ENCODE assay signal across 15 cellular contexts in the genomic region with DNA sequence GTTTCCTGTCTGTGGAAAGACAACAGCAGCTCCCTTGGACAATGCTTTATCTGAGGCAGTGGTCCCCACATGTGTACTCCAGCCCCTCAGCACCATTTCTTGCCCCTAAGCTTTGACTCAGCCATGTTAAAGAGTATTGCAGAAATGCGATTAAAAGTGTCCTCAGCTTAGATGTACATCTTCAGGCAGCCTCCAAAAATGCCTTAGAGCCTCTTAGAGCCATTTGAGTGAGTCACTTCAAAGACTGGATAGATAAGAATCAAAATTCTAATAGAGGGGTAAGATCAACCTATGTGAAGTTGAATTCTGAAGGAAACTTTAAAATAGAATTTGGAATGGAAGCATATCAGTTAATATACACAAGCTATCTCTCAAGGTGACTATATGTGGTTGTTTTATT.
"Had no signal": no experiment of that assay in that cellular context is flagged by ENCODE, and none has a peak within 500 bp of the region (broad histone marks: within the 10 kb centered on the region; RNA-seq: fewer than 3 reads in every experiment).

No MANE protein-coding gene starts in this region.

- H3K4me1 ChIP-seq: ascending aorta, colonic mucosa had no signal

- H3K36me3 ChIP-seq: ascending aorta, colonic mucosa had no signal

- H3K9me3 ChIP-seq: ascending aorta, colonic mucosa had no signal

- H3K4me3 ChIP-seq: ascending aorta, colonic mucosa, lung, skin epidermis had no signal

- DNase-seq: activated CD4-positive, alpha-beta T cell treated with anti-CD3 and anti-CD28 coated beads, Interleukin-2, amount 50 U/mL, for 48 hours; activated CD4-positive, CD25-positive, alpha-beta regulatory T cell treated with anti-CD3 and anti-CD28 coated beads, Interleukin-2, amount 50 U/mL, for 72 hours; activated naive CD4-positive, alpha-beta T cell treated with anti-CD3 and anti-CD28 coated beads, Interleukin-2, amount 10 ng/mL, durations not matched to agents 7 days and 5 days; head of caudate nucleus; naive thymus-derived CD4-positive, alpha-beta T cell; stimulated activated CD4-positive, alpha-beta T cell treated with anti-CD3 and anti-CD28 coated beads, Interleukin-15, amount 100 ng/mL, for 24 hours; stimulated activated CD4-positive, alpha-beta T cell treated with anti-CD3 and anti-CD28 coated beads, Interleukin-4, amount 100 ng/mL, for 1 hour; stimulated activated naive CD4-positive, alpha-beta T cell; T-cell; T1000 had no signal

- H3K27me3 ChIP-seq: ascending aorta, colonic mucosa had no signal

- ATAC-seq: naive thymus-derived CD4-positive, alpha-beta T cell; T-cell had no signal

- H3K27ac ChIP-seq: ascending aorta, colonic mucosa, skin epidermis had no signal

- FAIRE-seq: frontal cortex had no signal
